ENCODE assay signal across 23 cellular contexts in genomic region chr21:21216013-21216412, GRCh38.
"Had no signal": no experiment of that assay in that cellular context is flagged by ENCODE, and none has a peak within 500 bp of the region (broad histone marks: within the 10 kb centered on the region; RNA-seq: fewer than 3 reads in every experiment).

No MANE protein-coding gene starts in this region.

- DNase-seq: hypothalamus; islet precursor cell; left ventricle myocardium inferior; mesendoderm; naive thymus-derived CD4-positive, alpha-beta T cell; ovary; right lobe of liver; stimulated activated CD4-positive, alpha-beta T cell treated with anti-CD3 and anti-CD28 coated beads, Interleukin-1b, Interleukin-23, amount 100 ng/mL, for 48 hours; stimulated activated CD4-positive, alpha-beta T cell treated with anti-CD3 and anti-CD28 coated beads, Interleukin-2, amount 100 ng/mL, for 48 hours; stimulated activated CD4-positive, alpha-beta T cell treated with anti-CD3 and anti-CD28 coated beads, Interleukin-4, amount 100 ng/mL, for 4 hours; stimulated activated CD8-positive, alpha-beta memory T cell treated with anti-CD3 and anti-CD28 coated beads, Interleukin-4, amount 100 ng/mL, for 48 hours; stimulated activated naive CD8-positive, alpha-beta T cell treated with anti-CD3 and anti-CD28 coated beads, Interleukin-15, Interleukin-2, amounts not matched to agents 100 U/mL and 50 U/mL, for 24 hours; stomach; testis; thyroid gland; transverse colon; upper lobe of left lung had no signal

- H3K27me3 ChIP-seq: ovary, right atrium auricular region, right lobe of liver, stomach, testis, thyroid gland, transverse colon, upper lobe of left lung, vagina had no signal

- H3K36me3 ChIP-seq: left ventricle myocardium inferior, ovary, right atrium auricular region, right lobe of liver, stomach, thyroid gland, transverse colon, upper lobe of left lung, vagina had no signal

- H3K4me3 ChIP-seq: left ventricle myocardium inferior, lung, ovary, right atrium auricular region, right lobe of liver, smooth muscle cell, stomach, testis, thyroid gland, transverse colon, upper lobe of left lung, vagina had no signal

- H3K4me1 ChIP-seq: left ventricle myocardium inferior, right atrium auricular region, right lobe of liver, stomach, testis, thyroid gland, transverse colon, upper lobe of left lung, vagina had no signal

- H3K9me3 ChIP-seq: left ventricle myocardium inferior, ovary, right atrium auricular region, right lobe of liver, stomach, testis, thyroid gland, transverse colon, upper lobe of left lung, vagina had no signal

- ATAC-seq: naive thymus-derived CD4-positive, alpha-beta T cell; natural killer cell treated with Interleukin-12 subunit alpha and Interleukin-12 subunit beta and Interleukin-15 and Interleukin-18, amount 100 ng/mL, for 72 hours; right lobe of liver; stimulated activated memory B cell treated with anti-CD40 and anti-IgM and Interleukin-4, amounts not matched to agents 10 μg/mL and 1 μg/mL and 100 μg/mL, for 72 hours; stimulated activated naive CD8-positive, alpha-beta T cell treated with anti-CD3 and anti-CD28 coated beads, Interleukin-15, Interleukin-2, amounts not matched to agents 100 U/mL and 50 U/mL, for 24 hours had no signal
